ENCODE assay signal across 16 cellular contexts in the genomic region with DNA sequence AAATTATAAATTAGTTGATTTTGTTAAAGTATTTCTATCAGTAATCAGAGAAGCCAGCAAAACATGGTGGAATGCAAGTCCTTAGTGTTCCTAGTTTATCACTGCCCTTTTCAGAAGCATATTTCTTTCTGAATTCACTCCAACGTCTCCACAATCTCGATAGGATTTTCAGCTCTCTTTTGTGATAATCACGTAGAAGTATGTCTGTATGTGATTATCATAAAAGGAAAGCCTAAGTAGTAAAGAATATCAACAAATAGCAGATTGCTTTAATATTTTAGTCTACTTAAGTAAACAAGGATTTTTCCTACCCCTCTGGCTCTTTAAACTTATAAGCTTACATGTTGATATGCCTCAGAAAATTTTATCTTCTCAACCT.
DNase-seq lines count a peak whose midpoint lies in the region; ATAC-seq, FAIRE-seq and TF ChIP-seq lines count a peak whose summit lies in the region.
"Had no signal": no experiment of that assay in that cellular context is flagged by ENCODE, and none has a peak within 500 bp of the region (broad histone marks: within the 10 kb centered on the region; RNA-seq: fewer than 3 reads in every experiment).

No MANE protein-coding gene starts in this region.

- H3K36me3 ChIP-seq in A673 (ENCODE audit: insufficient read depth, low read length, poor library complexity, severe bottlenecking) (no peaks in the 10 kb centered on the region), astrocyte (ENCODE audit: insufficient read depth, low read length) (no peaks in the 10 kb centered on the region), Caco-2 (ENCODE audit: control insufficient read depth, insufficient read depth, low read length) (no peaks in the 10 kb centered on the region)

- H3K27ac ChIP-seq in A673 (ENCODE audit: low read depth, low read length, poor library complexity, severe bottlenecking), result peak overlapping the region; percentile 78
- no peak overlapping the region for H3K27ac ChIP-seq in astrocyte (ENCODE audit: low read depth, low read length)
- H3K27ac ChIP-seq: HL-60 had no signal

- POLR2A ChIA-PET in A673 (lab: Charles Lee; ENCODE audit: low non-redundant PET) (no interaction called here), Caco-2 (lab: Charles Lee) (no interaction called here)

- CTCF ChIA-PET in A673 (lab: Charles Lee), result no interaction called here
- CTCF ChIA-PET in Caco-2 (lab: Charles Lee), result no interaction called here

- H3K9me3 Mint-ChIP-seq in astrocyte (ENCODE audit: unreplicated experiment) (no peaks in the 10 kb centered on the region), Caco-2 (ENCODE audit: unreplicated experiment) (peaks cover 15% of the 10 kb centered on the region)

- no peaks in the 10 kb centered on the region for H3K79me2 ChIP-seq in astrocyte (ENCODE audit: insufficient read depth, low read length)

- no peak for ATAC-seq in left ventricle myocardium superior

- no peak overlapping the region for H2AFZ ChIP-seq in astrocyte (ENCODE audit: low read depth, low read length)

- H3K4me3 ChIP-seq in A673 (ENCODE audit: low read depth, low read length, poor library complexity, severe bottlenecking), result no peak overlapping the region
- no peak overlapping the region for H3K4me3 ChIP-seq in astrocyte (ENCODE audit: insufficient read depth, low read depth, low read length)
- no peak overlapping the region for H3K4me3 ChIP-seq in fibroblast of villous mesenchyme (ENCODE audit: low read depth, low read length)
- H3K4me3 ChIP-seq in Caco-2 (ENCODE audit: low read depth, low read length), result no peak overlapping the region

- FAIRE-seq in astrocyte (lab: Jason Lieb, UNC), result no peak
- FAIRE-seq: HTR-8/SVneo had no signal

- BruUV-seq in A673 (replicated peaks; lab: Mats Ljungman, UMichigan) (no TSS peak), Caco-2 (replicated peaks; lab: Mats Ljungman, UMichigan) (no TSS peak)

- H3K27me3 Mint-ChIP-seq in astrocyte (ENCODE audit: low read depth, unreplicated experiment) (no peaks in the 10 kb centered on the region), Caco-2 (ENCODE audit: insufficient read depth, unreplicated experiment) (no peaks in the 10 kb centered on the region)

- H3K4me1 Mint-ChIP-seq in astrocyte (ENCODE audit: low read depth, unreplicated experiment) (peaks cover 4% of the 10 kb centered on the region), Caco-2 (ENCODE audit: low read depth, unreplicated experiment) (peaks cover 10% of the 10 kb centered on the region)

- intact Hi-C loops in A673 (cut with micrococcal nuclease; ENCODE audit: unreplicated experiment), result no loop called here
- intact Hi-C loops in Caco-2 (cut with micrococcal nuclease; ENCODE audit: unreplicated experiment), result no loop called here
- intact Hi-C loops in left ventricle myocardium superior (cut with micrococcal nuclease), result no loop called here

- no peak overlapping the region for H3K4me2 ChIP-seq in astrocyte (ENCODE audit: low read length)

- H3K4me1 ChIP-seq in A673 (ENCODE audit: insufficient read depth, low read length, poor library complexity, severe bottlenecking), result peaks cover 14% of the 10 kb centered on the region
- peaks cover 4% of the 10 kb centered on the region for H3K4me1 ChIP-seq in astrocyte (ENCODE audit: insufficient read depth, low read length)
- no peaks in the 10 kb centered on the region for H3K4me1 ChIP-seq in Caco-2

- no peaks in the 10 kb centered on the region for H3K27me3 ChIP-seq in A673 (replicated peaks; ENCODE audit: insufficient read depth, low read depth, low read length, poor library complexity)
- no peaks in the 10 kb centered on the region for H3K27me3 ChIP-seq in astrocyte (ENCODE audit: insufficient read depth, low read length)
- H3K27me3 ChIP-seq in Caco-2 (replicated peaks; ENCODE audit: control insufficient read depth, insufficient read depth, low read length), result no peaks in the 10 kb centered on the region

- H3K9me3 ChIP-seq in A673 (ENCODE audit: low read depth, low read length, poor library complexity, severe bottlenecking), result peaks cover 5% of the 10 kb centered on the region
- no peaks in the 10 kb centered on the region for H3K9me3 ChIP-seq in astrocyte (ENCODE audit: insufficient read depth, low read depth, low read length)
- H3K9me3 ChIP-seq in Caco-2, result no peaks in the 10 kb centered on the region; the same call in 1 of the 2 replicates

- H3K36me3 Mint-ChIP-seq in astrocyte (ENCODE audit: low read depth, unreplicated experiment), result no peaks in the 10 kb centered on the region
- H3K36me3 Mint-ChIP-seq in Caco-2 (ENCODE audit: insufficient read depth, unreplicated experiment), result no peaks in the 10 kb centered on the region

- no peaks in the 10 kb centered on the region for H4K20me1 ChIP-seq in astrocyte (ENCODE audit: insufficient read depth, low read length)

- H3K27ac Mint-ChIP-seq in astrocyte (ENCODE audit: unreplicated experiment) (peak overlapping the region; percentile 98), Caco-2 (ENCODE audit: unreplicated experiment) (no peak overlapping the region)

- no peak for TF ChIP-seq CTCF in A673 (conservative IDR thresholded peaks at IDR 0.05; ENCODE audit: low read depth, low read length)
- no peak for TF ChIP-seq CTCF in astrocyte (IDR thresholded peaks at IDR 0.05; ENCODE audit: insufficient read depth, low read depth, low read length)
- TF ChIP-seq CTCF in fibroblast of villous mesenchyme (IDR thresholded peaks at IDR 0.05; ENCODE audit: insufficient read depth, low read depth, low read length), result no peak
- no peak for TF ChIP-seq CTCF in Caco-2 (IDR thresholded peaks at IDR 0.05; ENCODE audit: insufficient read depth in 1 of 2, low read depth in 1 of 2, low read length in 1 of 2, severe bottlenecking in 1 of 2, unreplicated experiment in 1 of 2)

- no peak overlapping the region for H3K9ac ChIP-seq in astrocyte (ENCODE audit: low read length)

- H3K4me3 Mint-ChIP-seq in astrocyte (ENCODE audit: unreplicated experiment) (no peak overlapping the region), Caco-2 (ENCODE audit: unreplicated experiment) (no peak overlapping the region)

- no peak for DNase-seq in A673 (ENCODE audit: low spot score)
- peak; percentile 12 for DNase-seq in NCI-H460 (ENCODE audit: extremely low read depth, low read depth)
- no peak for DNase-seq in astrocyte (ENCODE audit: low read depth)
- peak; percentile 86 for DNase-seq in fibroblast of villous mesenchyme (ENCODE audit: low read depth)
- DNase-seq in GF-D8 (lab: John Stamatoyannopoulos, UW), result no peak
- DNase-seq in Caco-2, result no peak
- no peak for DNase-seq in left ventricle myocardium superior
- no peak for DNase-seq in DMS53 (lab: John Stamatoyannopoulos, UW)
- DNase-seq: C1 segment of cervical spinal cord, HCEC 1CT, NCI-H1417, NCI-H1930, NCI-H446, NCI-H748 treated with DMSO at 0.1 percent for 48 hours had no signal

Comparison
In these comparisons a context has a peak if more than half of its experiments do, and no peak if none do; other contexts are left out.
1. DNase-seq: peak in NCI-H460 (single experiment) and fibroblast of villous mesenchyme (single experiment); none in A673 (single experiment), astrocyte (single experiment), GF-D8 (single experiment), Caco-2 (0 of 2), left ventricle myocardium superior (single experiment) and DMS53 (single experiment).